In the genomic region with DNA sequence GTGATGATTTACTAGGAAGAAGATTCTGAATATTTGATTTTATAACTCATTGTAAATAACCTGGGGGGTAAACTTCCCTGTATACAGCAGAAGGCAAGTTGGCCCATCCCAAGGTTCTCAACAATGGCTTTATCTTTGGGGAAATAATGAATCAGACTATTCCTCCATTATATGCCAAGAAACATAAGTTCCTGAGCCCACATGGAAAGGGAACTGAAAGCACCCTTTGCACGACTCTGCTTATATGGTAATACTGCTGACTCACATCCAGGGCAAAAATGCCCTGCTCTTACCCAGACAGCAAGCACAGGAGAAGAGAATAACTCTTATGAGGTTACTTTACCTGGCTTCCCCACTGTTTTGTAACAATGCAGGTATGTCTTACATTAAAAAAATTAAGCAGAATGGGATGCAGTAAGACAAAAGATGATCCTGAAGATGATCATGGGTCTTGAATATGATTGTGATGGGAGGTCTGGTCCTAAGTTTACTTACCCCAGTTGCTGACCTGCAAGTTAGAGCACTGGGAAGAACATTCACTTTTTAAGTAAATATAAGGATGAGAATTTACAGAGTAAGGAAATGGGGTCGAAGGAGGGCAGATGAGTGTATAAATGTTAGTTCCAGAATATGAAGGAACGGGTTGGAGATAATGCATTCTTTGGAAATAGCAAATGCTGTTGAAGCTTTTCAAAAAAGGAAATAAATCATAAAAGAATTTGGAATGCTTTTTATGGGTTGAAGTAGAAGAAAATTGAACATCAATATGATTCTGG, we compare ENCODE assay signal across 2 cellular contexts.
TF ChIP-seq lines count a peak whose summit lies in the region.

No MANE protein-coding gene starts in this region.

TF ChIP-seq in GM23338, 12 proteins besides CTCF, POLR2A, EP300 and RAD21 (continues in another document):
- TF ChIP-seq, protein P1, sequence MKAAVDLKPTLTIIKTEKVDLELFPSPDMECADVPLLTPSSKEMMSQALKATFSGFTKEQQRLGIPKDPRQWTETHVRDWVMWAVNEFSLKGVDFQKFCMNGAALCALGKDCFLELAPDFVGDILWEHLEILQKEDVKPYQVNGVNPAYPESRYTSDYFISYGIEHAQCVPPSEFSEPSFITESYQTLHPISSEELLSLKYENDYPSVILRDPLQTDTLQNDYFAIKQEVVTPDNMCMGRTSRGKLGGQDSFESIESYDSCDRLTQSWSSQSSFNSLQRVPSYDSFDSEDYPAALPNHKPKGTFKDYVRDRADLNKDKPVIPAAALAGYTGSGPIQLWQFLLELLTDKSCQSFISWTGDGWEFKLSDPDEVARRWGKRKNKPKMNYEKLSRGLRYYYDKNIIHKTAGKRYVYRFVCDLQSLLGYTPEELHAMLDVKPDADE (IDR thresholded peaks at IDR 0.05) = no peak
- TF ChIP-seq EZH2 (IDR thresholded peaks at IDR 0.05; ENCODE audit: low read depth, unreplicated experiment) (no peak), STAT1 (IDR thresholded peaks at IDR 0.05; ENCODE audit: unreplicated experiment) (no peak), ZNF114 (CRISPR knock-in tag; IDR thresholded peaks at IDR 0.05) (no peak), CREB1 (CRISPR knock-in tag; IDR thresholded peaks at IDR 0.05; ENCODE audit: low read depth) (no peak), NANOG (IDR thresholded peaks at IDR 0.05; ENCODE audit: borderline replicate concordance) (no peak), JUNB (IDR thresholded peaks at IDR 0.05; ENCODE audit: unreplicated experiment) (no peak), POLR2AphosphoS5 (IDR thresholded peaks at IDR 0.05; ENCODE audit: low read depth) (no peak)
- TF ChIP-seq, protein P2, sequence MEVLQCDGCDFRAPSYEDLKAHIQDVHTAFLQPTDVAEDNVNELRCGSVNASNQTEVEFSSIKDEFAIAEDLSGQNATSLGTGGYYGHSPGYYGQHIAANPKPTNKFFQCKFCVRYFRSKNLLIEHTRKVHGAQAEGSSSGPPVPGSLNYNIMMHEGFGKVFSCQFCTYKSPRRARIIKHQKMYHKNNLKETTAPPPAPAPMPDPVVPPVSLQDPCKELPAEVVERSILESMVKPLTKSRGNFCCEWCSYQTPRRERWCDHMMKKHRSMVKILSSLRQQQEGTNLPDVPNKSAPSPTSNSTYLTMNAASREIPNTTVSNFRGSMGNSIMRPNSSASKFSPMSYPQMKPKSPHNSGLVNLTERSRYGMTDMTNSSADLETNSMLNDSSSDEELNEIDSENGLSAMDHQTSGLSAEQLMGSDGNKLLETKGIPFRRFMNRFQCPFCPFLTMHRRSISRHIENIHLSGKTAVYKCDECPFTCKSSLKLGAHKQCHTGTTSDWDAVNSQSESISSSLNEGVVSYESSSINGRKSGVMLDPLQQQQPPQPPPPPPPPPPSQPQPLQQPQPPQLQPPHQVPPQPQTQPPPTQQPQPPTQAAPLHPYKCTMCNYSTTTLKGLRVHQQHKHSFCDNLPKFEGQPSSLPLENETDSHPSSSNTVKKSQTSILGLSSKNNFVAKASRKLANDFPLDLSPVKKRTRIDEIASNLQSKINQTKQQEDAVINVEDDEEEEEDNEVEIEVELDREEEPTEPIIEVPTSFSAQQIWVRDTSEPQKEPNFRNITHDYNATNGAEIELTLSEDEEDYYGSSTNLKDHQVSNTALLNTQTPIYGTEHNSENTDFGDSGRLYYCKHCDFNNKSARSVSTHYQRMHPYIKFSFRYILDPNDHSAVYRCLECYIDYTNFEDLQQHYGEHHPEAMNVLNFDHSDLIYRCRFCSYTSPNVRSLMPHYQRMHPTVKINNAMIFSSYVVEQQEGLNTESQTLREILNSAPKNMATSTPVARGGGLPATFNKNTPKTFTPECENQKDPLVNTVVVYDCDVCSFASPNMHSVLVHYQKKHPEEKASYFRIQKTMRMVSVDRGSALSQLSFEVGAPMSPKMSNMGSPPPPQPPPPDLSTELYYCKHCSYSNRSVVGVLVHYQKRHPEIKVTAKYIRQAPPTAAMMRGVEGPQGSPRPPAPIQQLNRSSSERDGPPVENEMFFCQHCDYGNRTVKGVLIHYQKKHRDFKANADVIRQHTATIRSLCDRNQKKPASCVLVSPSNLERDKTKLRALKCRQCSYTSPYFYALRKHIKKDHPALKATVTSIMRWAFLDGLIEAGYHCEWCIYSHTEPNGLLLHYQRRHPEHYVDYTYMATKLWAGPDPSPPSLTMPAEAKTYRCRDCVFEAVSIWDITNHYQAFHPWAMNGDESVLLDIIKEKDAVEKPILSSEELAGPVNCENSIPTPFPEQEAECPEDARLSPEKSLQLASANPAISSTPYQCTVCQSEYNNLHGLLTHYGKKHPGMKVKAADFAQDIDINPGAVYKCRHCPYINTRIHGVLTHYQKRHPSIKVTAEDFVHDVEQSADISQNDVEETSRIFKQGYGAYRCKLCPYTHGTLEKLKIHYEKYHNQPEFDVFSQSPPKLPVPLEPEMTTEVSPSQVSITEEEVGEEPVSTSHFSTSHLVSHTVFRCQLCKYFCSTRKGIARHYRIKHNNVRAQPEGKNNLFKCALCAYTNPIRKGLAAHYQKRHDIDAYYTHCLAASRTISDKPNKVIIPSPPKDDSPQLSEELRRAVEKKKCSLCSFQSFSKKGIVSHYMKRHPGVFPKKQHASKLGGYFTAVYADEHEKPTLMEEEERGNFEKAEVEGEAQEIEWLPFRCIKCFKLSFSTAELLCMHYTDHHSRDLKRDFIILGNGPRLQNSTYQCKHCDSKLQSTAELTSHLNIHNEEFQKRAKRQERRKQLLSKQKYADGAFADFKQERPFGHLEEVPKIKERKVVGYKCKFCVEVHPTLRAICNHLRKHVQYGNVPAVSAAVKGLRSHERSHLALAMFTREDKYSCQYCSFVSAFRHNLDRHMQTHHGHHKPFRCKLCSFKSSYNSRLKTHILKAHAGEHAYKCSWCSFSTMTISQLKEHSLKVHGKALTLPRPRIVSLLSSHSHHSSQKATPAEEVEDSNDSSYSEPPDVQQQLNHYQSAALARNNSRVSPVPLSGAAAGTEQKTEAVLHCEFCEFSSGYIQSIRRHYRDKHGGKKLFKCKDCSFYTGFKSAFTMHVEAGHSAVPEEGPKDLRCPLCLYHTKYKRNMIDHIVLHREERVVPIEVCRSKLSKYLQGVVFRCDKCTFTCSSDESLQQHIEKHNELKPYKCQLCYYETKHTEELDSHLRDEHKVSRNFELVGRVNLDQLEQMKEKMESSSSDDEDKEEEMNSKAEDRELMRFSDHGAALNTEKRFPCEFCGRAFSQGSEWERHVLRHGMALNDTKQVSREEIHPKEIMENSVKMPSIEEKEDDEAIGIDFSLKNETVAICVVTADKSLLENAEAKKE (CRISPR knock-in tag; IDR thresholded peaks at IDR 0.05) = no peak

TF ChIP-seq in WTC11, 78 proteins besides CTCF, POLR2A, EP300 and RAD21:
- TF ChIP-seq FOXP1 (CRISPR knock-in tag; IDR thresholded peaks at IDR 0.05; ENCODE audit: borderline replicate concordance) = no peak
- TF ChIP-seq, protein P3, sequence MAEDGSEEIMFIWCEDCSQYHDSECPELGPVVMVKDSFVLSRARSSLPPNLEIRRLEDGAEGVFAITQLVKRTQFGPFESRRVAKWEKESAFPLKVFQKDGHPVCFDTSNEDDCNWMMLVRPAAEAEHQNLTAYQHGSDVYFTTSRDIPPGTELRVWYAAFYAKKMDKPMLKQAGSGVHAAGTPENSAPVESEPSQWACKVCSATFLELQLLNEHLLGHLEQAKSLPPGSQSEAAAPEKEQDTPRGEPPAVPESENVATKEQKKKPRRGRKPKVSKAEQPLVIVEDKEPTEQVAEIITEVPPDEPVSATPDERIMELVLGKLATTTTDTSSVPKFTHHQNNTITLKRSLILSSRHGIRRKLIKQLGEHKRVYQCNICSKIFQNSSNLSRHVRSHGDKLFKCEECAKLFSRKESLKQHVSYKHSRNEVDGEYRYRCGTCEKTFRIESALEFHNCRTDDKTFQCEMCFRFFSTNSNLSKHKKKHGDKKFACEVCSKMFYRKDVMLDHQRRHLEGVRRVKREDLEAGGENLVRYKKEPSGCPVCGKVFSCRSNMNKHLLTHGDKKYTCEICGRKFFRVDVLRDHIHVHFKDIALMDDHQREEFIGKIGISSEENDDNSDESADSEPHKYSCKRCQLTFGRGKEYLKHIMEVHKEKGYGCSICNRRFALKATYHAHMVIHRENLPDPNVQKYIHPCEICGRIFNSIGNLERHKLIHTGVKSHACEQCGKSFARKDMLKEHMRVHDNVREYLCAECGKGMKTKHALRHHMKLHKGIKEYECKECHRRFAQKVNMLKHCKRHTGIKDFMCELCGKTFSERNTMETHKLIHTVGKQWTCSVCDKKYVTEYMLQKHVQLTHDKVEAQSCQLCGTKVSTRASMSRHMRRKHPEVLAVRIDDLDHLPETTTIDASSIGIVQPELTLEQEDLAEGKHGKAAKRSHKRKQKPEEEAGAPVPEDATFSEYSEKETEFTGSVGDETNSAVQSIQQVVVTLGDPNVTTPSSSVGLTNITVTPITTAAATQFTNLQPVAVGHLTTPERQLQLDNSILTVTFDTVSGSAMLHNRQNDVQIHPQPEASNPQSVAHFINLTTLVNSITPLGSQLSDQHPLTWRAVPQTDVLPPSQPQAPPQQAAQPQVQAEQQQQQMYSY (CRISPR knock-in tag; IDR thresholded peaks at IDR 0.05) = no peak
- TF ChIP-seq, protein P4, sequence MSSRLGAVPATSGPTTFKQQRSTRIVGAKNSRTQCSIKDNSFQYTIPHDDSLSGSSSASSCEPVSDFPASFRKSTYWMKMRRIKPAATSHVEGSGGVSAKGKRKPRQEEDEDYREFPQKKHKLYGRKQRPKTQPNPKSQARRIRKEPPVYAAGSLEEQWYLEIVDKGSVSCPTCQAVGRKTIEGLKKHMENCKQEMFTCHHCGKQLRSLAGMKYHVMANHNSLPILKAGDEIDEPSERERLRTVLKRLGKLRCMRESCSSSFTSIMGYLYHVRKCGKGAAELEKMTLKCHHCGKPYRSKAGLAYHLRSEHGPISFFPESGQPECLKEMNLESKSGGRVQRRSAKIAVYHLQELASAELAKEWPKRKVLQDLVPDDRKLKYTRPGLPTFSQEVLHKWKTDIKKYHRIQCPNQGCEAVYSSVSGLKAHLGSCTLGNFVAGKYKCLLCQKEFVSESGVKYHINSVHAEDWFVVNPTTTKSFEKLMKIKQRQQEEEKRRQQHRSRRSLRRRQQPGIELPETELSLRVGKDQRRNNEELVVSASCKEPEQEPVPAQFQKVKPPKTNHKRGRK (CRISPR knock-in tag; IDR thresholded peaks at IDR 0.05; ENCODE audit: borderline replicate concordance) = no peak
- no peak for TF ChIP-seq ETV6 (CRISPR knock-in tag; IDR thresholded peaks at IDR 0.05)
